In genomic region chr7:7848245-7848644, GRCh38 we compare ENCODE assay signal across 12 cellular contexts.
DNase-seq lines count a peak whose midpoint lies in the region; ATAC-seq and TF ChIP-seq lines count a peak whose summit lies in the region.
"Had no signal": no experiment of that assay in that cellular context is flagged by ENCODE, and none has a peak within 500 bp of the region (broad histone marks: within the 10 kb centered on the region; RNA-seq: fewer than 3 reads in every experiment).

No MANE protein-coding gene starts in this region.

- no peak overlapping the region for H3K4me2 ChIP-seq in SK-N-SH

- H3K9me3 ChIP-seq in SK-N-SH: no peaks in the 10 kb centered on the region
- H3K9me3 ChIP-seq: right atrium auricular region had no signal

- H2AFZ ChIP-seq in SK-N-SH (ENCODE audit: low read depth): no peak overlapping the region

- TF ChIP-seq CTCF in SK-N-SH (IDR thresholded peaks at IDR 0.05): no peak

- H3K4me3 Mint-ChIP-seq in immature natural killer cell: peak overlapping the region; percentile 73 to 83 (median 80)

- POLR2A ChIA-PET in SK-N-SH (lab: Yijun Ruan, JAX): no interaction called here

- H3K4me1 ChIP-seq in SK-N-SH (ENCODE audit: control insufficient read depth in 1 of 2, insufficient read depth in 2 of 2, low read depth in 1 of 2, low read length in 1 of 2): no peaks in the 10 kb centered on the region; a peak in 1 of 4 replicates
- H3K4me1 ChIP-seq: right atrium auricular region had no signal

- DNase-seq in immature natural killer cell (peak; percentile 13 to 36 (median 28)), medulla oblongata (ENCODE audit: extremely low spot score) (no peak), cardiac septum (ENCODE audit: low spot score) (no peak), SK-N-SH (no peak)
- DNase-seq: amygdala, NCI-H1417 treated with DMSO at 0.1 percent for 48 hours, NCI-H524 treated with DMSO at 0.1 percent for 48 hours had no signal

- peaks cover 0 to 3% (median 0%) of the 10 kb centered on the region in 3 donors for H3K36me3 Mint-ChIP-seq in immature natural killer cell

- no peak for TF ChIP-seq EP300 in SK-N-SH (IDR thresholded peaks at IDR 0.05; ENCODE audit: borderline replicate concordance in 1 of 2, low read depth in 1 of 2, low read length in 1 of 2)

- H3K27ac Mint-ChIP-seq in immature natural killer cell: peak overlapping the region; percentile 65 to 91 (median 82)

- 95% methylated on average over 2 of the region's 2 CpGs for WGBS in SK-N-SH (ENCODE audit: low lambda C conversion rate)

- no peak overlapping the region for H3K4me3 ChIP-seq in SK-N-SH (ENCODE audit: low read depth in 2 of 2, low read length in 1 of 2)
- H3K4me3 ChIP-seq: right atrium auricular region had no signal

- no peaks in the 10 kb centered on the region for H4K20me1 ChIP-seq in SK-N-SH (ENCODE audit: insufficient read depth)

- CTCF ChIA-PET in SK-N-SH (lab: Yijun Ruan, JAX): interaction anchor here (0.6 to 1.3 kb wide), 2 partner anchors 8 to 115 kb away, joined by 3 to 4 read pairs; no protein-coding TSS in a partner anchor

- H3K36me3 ChIP-seq in SK-N-SH (replicated peaks in 1 of 2; ENCODE audit: control insufficient read depth in 1 of 2, insufficient read depth in 2 of 2, low read length in 1 of 2): peaks cover 0 to 4% of the 10 kb centered on the region in 2 experiments
- H3K36me3 ChIP-seq: right atrium auricular region had no signal

- intact Hi-C loops in cardiac septum (cut with DNase I): no loop called here

- no peaks in the 10 kb centered on the region for H3K9me2 ChIP-seq in SK-N-SH

- H3F3A ChIP-seq in SK-N-SH (replicated peaks; ENCODE audit: insufficient read depth): no peaks in the 10 kb centered on the region

- H3K9me3 Mint-ChIP-seq in immature natural killer cell: peaks cover 0 to 2% (median 0%) of the 10 kb centered on the region in 6 donors

- H3K27me3 Mint-ChIP-seq in immature natural killer cell (ENCODE audit: low read depth in 3 of 3): peaks cover 0 to 3% (median 2%) of the 10 kb centered on the region in 3 donors

- no peak for TF ChIP-seq RAD21 in SK-N-SH (IDR thresholded peaks at IDR 0.05; ENCODE audit: low read length)

- peak; percentile 82 for ATAC-seq in GM18517 (IDR thresholded peaks at IDR 0.05; ENCODE audit: unreplicated experiment)
- peak; percentile 91 for ATAC-seq in GM21381 (IDR thresholded peaks at IDR 0.05; ENCODE audit: unreplicated experiment)
- peak; percentile 83 for ATAC-seq in HG03175 (IDR thresholded peaks at IDR 0.05; ENCODE audit: unreplicated experiment)

- peaks cover 50 to 61% of the 10 kb centered on the region in 2 donors for H3K4me1 Mint-ChIP-seq in immature natural killer cell

- H3K79me2 ChIP-seq in SK-N-SH (ENCODE audit: insufficient read depth): no peaks in the 10 kb centered on the region

- H3K27me3 ChIP-seq in SK-N-SH (ENCODE audit: insufficient read depth): no peaks in the 10 kb centered on the region
- H3K27me3 ChIP-seq: right atrium auricular region had no signal

- no peak overlapping the region for H3K27ac ChIP-seq in SK-N-SH (ENCODE audit: low read depth in 2 of 2, low read length in 1 of 2)
- H3K27ac ChIP-seq: right atrium auricular region, RWPE1 had no signal

- H3K9ac ChIP-seq in SK-N-SH: no peak overlapping the region

TF ChIP-seq in SK-N-SH, 30 proteins besides CTCF, POLR2A, EP300 and RAD21:
- no peak for TF ChIP-seq FOXM1 (IDR thresholded peaks at IDR 0.05; ENCODE audit: low read depth)
- TF ChIP-seq SMC3 (IDR thresholded peaks at IDR 0.05; ENCODE audit: low read depth, low read length): no peak
- TF ChIP-seq MAX (IDR thresholded peaks at IDR 0.05; ENCODE audit: low read depth): no peak
- no peak for TF ChIP-seq IRF3 (IDR thresholded peaks at IDR 0.05; ENCODE audit: low read depth, low read length)
- TF ChIP-seq EZH2phosphoT487 (IDR thresholded peaks at IDR 0.05; ENCODE audit: borderline replicate concordance, low read depth): no peak
- TF ChIP-seq NFIC (IDR thresholded peaks at IDR 0.05; ENCODE audit: borderline replicate concordance): no peak
- no peak for TF ChIP-seq GATA2 (CRISPR knock-in tag; IDR thresholded peaks at IDR 0.05)
- TF ChIP-seq PBX3 (IDR thresholded peaks at IDR 0.05): no peak
- no peak for TF ChIP-seq TCF12 (IDR thresholded peaks at IDR 0.05)
- TF ChIP-seq, protein P1, sequence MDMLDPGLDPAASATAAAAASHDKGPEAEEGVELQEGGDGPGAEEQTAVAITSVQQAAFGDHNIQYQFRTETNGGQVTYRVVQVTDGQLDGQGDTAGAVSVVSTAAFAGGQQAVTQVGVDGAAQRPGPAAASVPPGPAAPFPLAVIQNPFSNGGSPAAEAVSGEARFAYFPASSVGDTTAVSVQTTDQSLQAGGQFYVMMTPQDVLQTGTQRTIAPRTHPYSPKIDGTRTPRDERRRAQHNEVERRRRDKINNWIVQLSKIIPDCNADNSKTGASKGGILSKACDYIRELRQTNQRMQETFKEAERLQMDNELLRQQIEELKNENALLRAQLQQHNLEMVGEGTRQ (IDR thresholded peaks at IDR 0.05; ENCODE audit: borderline replicate concordance, low read depth, low read length): no peak
- no peak for TF ChIP-seq FOSL2 (IDR thresholded peaks at IDR 0.05; ENCODE audit: borderline replicate concordance, low read depth)
- TF ChIP-seq POLR2AphosphoS5 (IDR thresholded peaks at IDR 0.05; ENCODE audit: low read depth, low read length): no peak

Comparison
In these comparisons a context has a peak if more than half of its experiments do, and no peak if none do; other contexts are left out.
1. DNase-seq: peak in immature natural killer cell (3 of 3); none in medulla oblongata (single experiment), cardiac septum (single experiment) and SK-N-SH (single experiment).
2. Peak in every context shown above with its lines, with median percentiles within 50 percentile points of each other: ATAC-seq.